Comparison of ENCODE assay signal across 8 cellular contexts in the genomic region with DNA sequence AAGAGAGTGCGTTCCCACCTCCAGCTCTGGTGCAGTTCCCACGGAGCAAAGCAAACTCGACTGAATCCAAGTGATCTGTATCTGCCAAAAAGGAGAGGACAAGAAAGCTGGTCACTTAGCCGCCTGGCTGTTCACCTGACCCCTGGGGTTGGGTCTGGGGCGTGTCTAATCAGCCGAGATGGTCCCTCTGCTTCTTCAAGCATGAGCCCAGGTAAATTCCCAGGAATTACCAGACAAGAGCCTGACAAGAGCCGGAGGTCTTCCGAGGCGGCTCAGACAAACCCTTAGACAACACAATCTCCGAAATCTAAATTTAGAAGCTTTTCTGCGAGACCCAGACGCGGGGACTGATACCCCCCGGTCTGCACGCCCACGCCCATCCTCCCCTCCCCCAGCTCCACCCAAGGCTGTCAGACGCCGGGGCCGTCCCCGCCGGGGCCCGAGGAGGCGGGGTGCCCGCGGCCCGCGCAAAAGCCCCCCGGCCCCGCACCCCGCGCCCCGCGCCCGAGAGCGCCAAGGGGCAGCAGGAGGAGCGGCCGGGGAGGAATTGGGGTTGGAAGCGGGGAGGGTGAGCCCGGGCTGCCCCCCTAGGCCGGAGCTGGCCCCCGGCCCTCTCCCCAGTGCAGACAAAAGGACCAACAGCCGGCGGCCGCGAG. TPM values are rescaled to one million over a fixed set of nuclear protein-coding genes. Genes with fewer than 3 reads are reported as not detected.
DNase-seq lines count a peak whose midpoint lies in the region; ATAC-seq, FAIRE-seq and TF ChIP-seq lines count a peak whose summit lies in the region.

No MANE protein-coding gene starts in this region.

- DNase-seq in NCI-H748 treated with DMSO at 0.1 percent for 48 hours (lab: John Stamatoyannopoulos, UW): peak; percentile 42
- peak; percentile 33 for DNase-seq in activated T-helper 1 cell treated with Interleukin-2 at 50 U/mL for 16 hours (ENCODE audit: low read depth)
- no peak for DNase-seq in fibroblast of pulmonary artery (ENCODE audit: low read depth)
- DNase-seq in neural progenitor cell (ENCODE audit: low spot score): no peak
- DNase-seq in transverse colon: peak; percentile 61
- DNase-seq in GM12891 (ENCODE audit: insufficient read length, low spot score): no peak

- H3K9me3 ChIP-seq in neural progenitor cell (ENCODE audit: low read depth): no peaks in the 10 kb centered on the region
- H3K9me3 ChIP-seq in transverse colon: no peaks in the 10 kb centered on the region

- peaks cover 15% of the 10 kb centered on the region for H3K36me3 Mint-ChIP-seq in neural progenitor cell

- H3K27ac Mint-ChIP-seq in neural progenitor cell: peak overlapping the region; percentile 90

- H3K4me2 ChIP-seq in neural progenitor cell: peak overlapping the region; percentile 75

- H3K4me1 Mint-ChIP-seq in neural progenitor cell: peaks cover 20% of the 10 kb centered on the region

- H3K4me3 Mint-ChIP-seq in neural progenitor cell: peak overlapping the region; percentile 92

- no peaks in the 10 kb centered on the region for H3K9me3 Mint-ChIP-seq in neural progenitor cell

- peak overlapping the region; percentile 86 for H3K27ac ChIP-seq in neural progenitor cell
- H3K27ac ChIP-seq in transverse colon: peak overlapping the region; percentile 92 to 95 (median 93)

- peaks cover 25% of the 10 kb centered on the region for H3F3A ChIP-seq in neural progenitor cell (ENCODE audit: low read depth)

- peaks cover 23% of the 10 kb centered on the region for H4K20me1 ChIP-seq in neural progenitor cell (ENCODE audit: low read depth)

- H3K79me2 ChIP-seq in neural progenitor cell (ENCODE audit: low read depth): peaks cover 5% of the 10 kb centered on the region

- H3K27me3 ChIP-seq in neural progenitor cell (peaks cover 6% of the 10 kb centered on the region), transverse colon (no peaks in the 10 kb centered on the region)

- TF ChIP-seq CTCF in fibroblast of pulmonary artery (IDR thresholded peaks at IDR 0.05; ENCODE audit: low read length, missing control alignments) (no peak), neural progenitor cell (IDR thresholded peaks at IDR 0.05) (peak; percentile 64), transverse colon (IDR thresholded peaks at IDR 0.05) (peak in 1 of 5 experiments; percentile 39)

- H3K9ac ChIP-seq in neural progenitor cell: peak overlapping the region; percentile 94

- FAIRE-seq in GM12891 (lab: Jason Lieb, UNC): no peak

- intact Hi-C loops in transverse colon (cut with DNase I; ENCODE audit: low total_unique reads): loop anchor here (5.0 kb wide), 1 partner anchor 79 kb away; no protein-coding TSS in a partner anchor

- peak; percentile 47 for ATAC-seq in GM18502 (IDR thresholded peaks at IDR 0.05; ENCODE audit: poor library complexity, unreplicated experiment)
- peak; percentile 52 for ATAC-seq in HG02759 (IDR thresholded peaks at IDR 0.05; ENCODE audit: unreplicated experiment)

- H2AFZ ChIP-seq in neural progenitor cell (replicated peaks): peak overlapping the region; percentile 99

- H3K4me1 ChIP-seq in neural progenitor cell (peaks cover 8% of the 10 kb centered on the region), transverse colon (peaks cover 0 to 35% (median 11%) of the 10 kb centered on the region in 4 donors)

- no peak for TF ChIP-seq POLR2A in transverse colon (IDR thresholded peaks at IDR 0.05)
- TF ChIP-seq POLR2A in GM12891 (IDR thresholded peaks at IDR 0.05; ENCODE audit: low read depth, low read length): no peak

- whole genome bisulfite sequencing in transverse colon (ENCODE audit: low coverage in 1 of 2), 2 donors: 1% methylated on average over 29 of the region's 45 CpGs; no CpG with 5 or more reads in 1 of the 2 donors

- peaks cover 7% of the 10 kb centered on the region for H3K27me3 Mint-ChIP-seq in neural progenitor cell (ENCODE audit: insufficient read depth, low read depth)

- TF ChIP-seq EP300 in transverse colon (IDR thresholded peaks at IDR 0.05; ENCODE audit: low read depth): no peak

- peak overlapping the region; percentile 76 for H3K4me3 ChIP-seq in fibroblast of pulmonary artery (replicated peaks; ENCODE audit: low read depth, low read length)
- H3K4me3 ChIP-seq in neural progenitor cell: peak overlapping the region; percentile 98
- peak overlapping the region; percentile 89 to 98 (median 94) for H3K4me3 ChIP-seq in transverse colon

- H3K36me3 ChIP-seq in neural progenitor cell (peaks cover 3% of the 10 kb centered on the region), transverse colon (no peaks in the 10 kb centered on the region)

- in situ Hi-C loops in transverse colon (cut with MboI; ENCODE audit: low pct_ligation_motif_present in 1 of 4, low pct_unique_long_range_greater_than_20kb in 1 of 4, low sequenced_read_pairs in 3 of 4): loop anchor here in 1 of 4 donors (10.0 kb wide), 1 partner anchor 79 kb away; the partner anchor contains the start of gene AP1G1

TF ChIP-seq in GM12891, 5 proteins besides CTCF, POLR2A, EP300 and RAD21:
- TF ChIP-seq PAX5 (IDR thresholded peaks at IDR 0.05; ENCODE audit: insufficient read depth, low read length, severe bottlenecking): no peak
- no peak for TF ChIP-seq POU2F2 (IDR thresholded peaks at IDR 0.05; ENCODE audit: low read depth, low read length)
- TF ChIP-seq TAF1 (IDR thresholded peaks at IDR 0.05; ENCODE audit: low read depth, low read length): no peak
- TF ChIP-seq SPI1 (IDR thresholded peaks at IDR 0.05; ENCODE audit: low read depth, low read length): no peak
- no peak for TF ChIP-seq POLR2AphosphoS5 (IDR thresholded peaks at IDR 0.05; ENCODE audit: low read depth, low read length)

RNA-seq across cellular contexts. Expression of gene ZNF821, which starts 0.7 kb away (rescaled TPM):
- 10.3 and 23.6 TPM in 2 replicates for total RNA-seq in neural progenitor cell (ENCODE audit: low replicate concordance)
- 10 to 100 TPM in 3 of 4 donors, 1 to 10 TPM in 1; 9.4 to 31.6 (median 13.6) TPM for total RNA-seq in transverse colon
- polyA plus RNA-seq in GM12891 (2012; ENCODE audit: low read depth, missing spikeins): 4.2 TPM

RNA-seq across cellular contexts. Expression of gene IST1, which starts 12.0 kb away (rescaled TPM):
- 376 and 400 TPM in 2 replicates for total RNA-seq in neural progenitor cell (ENCODE audit: low replicate concordance)
- 100 to 1,000 TPM; 200 to 303 (median 257) TPM for total RNA-seq in transverse colon
- polyA plus RNA-seq in GM12891 (2012; ENCODE audit: low read depth, missing spikeins): 130 TPM

RNA-seq across cellular contexts. Expression of gene ATXN1L, which starts 37.5 kb away (rescaled TPM):
- total RNA-seq in neural progenitor cell (ENCODE audit: low replicate concordance) (19.8 and 26.4 TPM in 2 replicates), transverse colon (10 to 100 TPM; 16.7 to 33.3 (median 24.1) TPM)
- polyA plus RNA-seq in GM12891 (2012; ENCODE audit: low read depth, missing spikeins): 11.0 TPM

Comparison
In these comparisons a context has a peak if more than half of its experiments do, and no peak if none do; other contexts are left out.
1. DNase-seq: peak in NCI-H748 treated with DMSO at 0.1 percent for 48 hours (single experiment), activated T-helper 1 cell treated with Interleukin-2 at 50 U/mL for 16 hours (single experiment) and transverse colon (single experiment); none in fibroblast of pulmonary artery (single experiment), neural progenitor cell (single experiment) and GM12891 (single experiment).
2. Peak in every context shown above with its lines, with median percentiles within 50 percentile points of each other: H3K4me3 ChIP-seq.